ENCODE assay signal across 1 cellular context in the genomic region with DNA sequence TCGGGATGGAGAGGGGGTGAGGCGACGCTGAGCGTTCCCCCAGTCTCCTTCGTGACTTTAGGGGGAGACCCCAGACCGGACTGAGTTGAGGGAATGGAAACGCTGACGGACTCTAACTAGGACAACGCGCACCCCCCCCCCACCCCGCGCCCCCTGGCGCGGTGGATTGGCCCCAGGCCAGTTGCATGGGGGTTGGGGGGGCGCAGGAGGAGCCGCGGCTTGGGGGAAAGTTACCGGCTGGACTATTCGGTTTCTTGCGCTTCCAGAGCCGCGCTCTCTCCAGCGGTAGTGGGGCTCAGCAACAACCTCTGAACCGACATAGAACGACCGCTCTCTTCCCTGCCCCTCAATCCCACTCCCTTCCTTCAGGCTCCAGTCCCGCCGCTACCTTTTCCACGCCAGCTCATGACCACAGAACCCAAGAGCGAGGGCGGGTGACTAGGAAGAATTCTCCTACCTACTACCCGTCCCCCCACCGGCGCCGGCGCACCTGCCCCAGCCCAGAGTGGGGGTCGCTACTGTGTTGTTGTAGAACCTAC.
TF ChIP-seq lines count a peak whose summit lies in the region.

No MANE protein-coding gene starts in this region.

TF ChIP-seq in IMR-90, 13 proteins besides CTCF, POLR2A, EP300 and RAD21:
- no peak for TF ChIP-seq BHLHE40 (IDR thresholded peaks at IDR 0.05; ENCODE audit: low read depth, low read length)
- TF ChIP-seq MXI1 (IDR thresholded peaks at IDR 0.05; ENCODE audit: borderline replicate concordance, low read depth, low read length): no peak
- TF ChIP-seq MAZ (IDR thresholded peaks at IDR 0.05; ENCODE audit: borderline replicate concordance, low read depth, low read length): peak; percentile 54; the same call in 1 of the 2 replicates
- TF ChIP-seq RCOR1 (IDR thresholded peaks at IDR 0.05; ENCODE audit: insufficient replicate concordance, low read length): no peak
